In genomic region chr14:91918159-91918883, GRCh38 we compare ENCODE assay signal across 25 cellular contexts. TPM values are rescaled to one million over a fixed set of nuclear protein-coding genes. Genes with fewer than 3 reads are reported as not detected.
DNase-seq lines count a peak whose midpoint lies in the region; ATAC-seq, FAIRE-seq and TF ChIP-seq lines count a peak whose summit lies in the region.
"Had no signal": no experiment of that assay in that cellular context is flagged by ENCODE, and none has a peak within 500 bp of the region (broad histone marks: within the 10 kb centered on the region; RNA-seq: fewer than 3 reads in every experiment).

No MANE protein-coding gene starts in this region.

- H3K4me1 ChIP-seq in adrenal gland (replicated peaks in 1 of 2) (peaks cover 0 to 10% of the 10 kb centered on the region in 2 donors), right lobe of liver (peaks cover 0 to 8% (median 3%) of the 10 kb centered on the region in 4 donors), spleen (peaks cover 0 to 11% (median 0%) of the 10 kb centered on the region in 6 donors)
- H3K4me1 ChIP-seq: thyroid gland had no signal

- peak in 6 of 7 donors; percentile 29 to 70 (median 44) for DNase-seq in adrenal gland
- peak; percentile 59 for DNase-seq in fibroblast of villous mesenchyme (ENCODE audit: low read depth)
- DNase-seq in right lobe of liver: no peak
- no peak for DNase-seq in spleen
- no peak for DNase-seq in D721Med (ENCODE audit: insufficient read length, low spot score)
- DNase-seq in activated CD4-positive, CD25-positive, alpha-beta regulatory T cell treated with anti-CD3 and anti-CD28 coated beads, Interleukin-2, amount 50 U/mL, for 72 hours: no peak
- DNase-seq in NCI-H1417 treated with DMSO at 0.1 percent for 48 hours (lab: John Stamatoyannopoulos, UW): no peak
- DNase-seq in SW 1271 (lab: John Stamatoyannopoulos, UW): no peak
- DNase-seq: activated B cell treated with CpG ODN at 0.5 μM for 24 hours; activated CD8-positive, alpha-beta T cell treated with anti-CD3 and anti-CD28 coated beads, Interleukin-2, amount 10 ng/mL, durations not matched to agents 7 days and 5 days; activated T-cell treated with anti-CD3 and anti-CD28 coated beads, Interleukin-2, amount 50 U/mL, for 72 hours; GDM1; hippocampal formation; kidney glomerular epithelial cell; NCI-H1105; NCI-H69; occipital lobe; SIG-M5; stimulated activated CD4-positive, alpha-beta T cell treated with anti-CD3 and anti-CD28 coated beads, Interleukin-4, amount 100 ng/mL, for 4 hours; thyroid gland had no signal

- peak; percentile 55 to 74 (median 68) for ATAC-seq in right lobe of liver
- ATAC-seq: activated CD8-positive, alpha-beta T cell treated with anti-CD3 and anti-CD28 coated beads, Interleukin-2, amount 10 ng/mL, durations not matched to agents 7 days and 5 days; activated T-cell treated with anti-CD3 and anti-CD28 coated beads, Interleukin-2, amount 50 U/mL, for 72 hours; esophagus mucosa had no signal

- no peaks in the 10 kb centered on the region for H3K27me3 ChIP-seq in adrenal gland
- H3K27me3 ChIP-seq in right lobe of liver: no peaks in the 10 kb centered on the region
- no peaks in the 10 kb centered on the region for H3K27me3 ChIP-seq in spleen (replicated peaks in 1 of 7)
- H3K27me3 ChIP-seq: thyroid gland had no signal

- intact Hi-C loops in adrenal gland (cut with DNase I): no loop called here
- intact Hi-C loops in right lobe of liver (cut with DNase I): no loop called here
- intact Hi-C loops in spleen (cut with DNase I; ENCODE audit: low total_unique reads): no loop called here

- no peak for TF ChIP-seq POLR2A in adrenal gland (IDR thresholded peaks at IDR 0.05)
- no peak for TF ChIP-seq POLR2A in right lobe of liver (IDR thresholded peaks at IDR 0.05)
- TF ChIP-seq POLR2A in spleen (IDR thresholded peaks at IDR 0.05): no peak

- H3K36me3 ChIP-seq in adrenal gland (replicated peaks in 1 of 2) (no peaks in the 10 kb centered on the region), right lobe of liver (no peaks in the 10 kb centered on the region), spleen (peaks cover 0 to under 1% (median 0%) of the 10 kb centered on the region in 6 donors)
- H3K36me3 ChIP-seq: thyroid gland had no signal

- H3K9me3 ChIP-seq in adrenal gland (replicated peaks in 1 of 3): no peaks in the 10 kb centered on the region
- H3K9me3 ChIP-seq in right lobe of liver: no peaks in the 10 kb centered on the region
- no peaks in the 10 kb centered on the region for H3K9me3 ChIP-seq in spleen
- H3K9me3 ChIP-seq: thyroid gland had no signal

- H3K4me3 ChIP-seq in adrenal gland: no peak overlapping the region
- no peak overlapping the region for H3K4me3 ChIP-seq in fibroblast of villous mesenchyme (ENCODE audit: low read depth, low read length)
- H3K4me3 ChIP-seq in right lobe of liver: no peak overlapping the region
- no peak overlapping the region for H3K4me3 ChIP-seq in spleen
- H3K4me3 ChIP-seq: smooth muscle cell, thyroid gland had no signal

- WGBS in adrenal gland, 4 donors: 45 to 63% (median 51%) methylated on average over 5 of the region's 5 CpGs
- WGBS in right lobe of liver (ENCODE audit: insufficient coverage, low coverage, low lambda C conversion rate, missing lambda C conversion rate): 47% methylated on average over 4 of the region's 5 CpGs
- 64 to 84% (median 78%) methylated on average over 5 of the region's 5 CpGs for WGBS in spleen, 5 donors

- H3K27ac ChIP-seq in adrenal gland (peak overlapping the region in 1 of 5 donors; percentile 55), right lobe of liver (no peak overlapping the region), spleen (peak overlapping the region in 5 of 8 donors; percentile 44 to 71 (median 59))
- H3K27ac ChIP-seq: thyroid gland had no signal

- FAIRE-seq in D721Med (lab: Jason Lieb, UNC): no peak
- FAIRE-seq: GM12891, HTR-8/SVneo had no signal

- no peak for TF ChIP-seq CTCF in adrenal gland (IDR thresholded peaks at IDR 0.05)
- TF ChIP-seq CTCF in fibroblast of villous mesenchyme (IDR thresholded peaks at IDR 0.05; ENCODE audit: insufficient read depth, low read depth, low read length): no peak
- TF ChIP-seq CTCF in right lobe of liver (IDR thresholded peaks at IDR 0.05): no peak
- TF ChIP-seq CTCF in spleen (IDR thresholded peaks at IDR 0.05 in 8 of 11, conservative IDR thresholded peaks at IDR 0.05 in 3 of 11): no peak
- TF ChIP-seq CTCF in D721Med (IDR thresholded peaks at IDR 0.05; ENCODE audit: insufficient read depth, missing control alignments): no peak

RNA-seq across cellular contexts. Expression of gene FBLN5, which starts 29.2 kb away (rescaled TPM):
- total RNA-seq in adrenal gland (100 to 1,000 TPM in 6 of 8 donors, 10 to 100 TPM in 2; 65.3 to 389 (median 204) TPM), fibroblast of villous mesenchyme (77.7 and 85.0 TPM in 2 replicates), right lobe of liver (10 to 100 TPM in 5 of 6 experiments, 1 to 10 TPM in 1; 6.7 to 36.3 (median 17.8) TPM), spleen (100 to 1,000 TPM in 5 of 7 donors, 10 to 100 TPM in 2; 98.7 to 396 (median 225) TPM)
- polyA plus RNA-seq in adrenal gland (100 to 1,000 TPM in 2 of 3 donors, 10 to 100 TPM in 1; 85.8 to 119 (median 108) TPM), spleen (10 to 100 TPM; 26.4 to 61.9 (median 48.2) TPM)
- total RNA-seq: activated B cell treated with CpG ODN at 0.5 μM for 24 hours had no signal

RNA-seq across cellular contexts. Expression of gene TC2N, which starts 51.0 kb away (rescaled TPM):
- total RNA-seq in adrenal gland (10 to 100 TPM in 3 of 8 donors, 1 to 10 TPM in 5; 3.4 to 28.4 (median 5.9) TPM), fibroblast of villous mesenchyme (0.97 and 1.3 TPM in 2 replicates), right lobe of liver (1 to 10 TPM; 1.0 to 6.5 (median 4.3) TPM), spleen (10 to 100 TPM; 33.6 to 50.7 (median 41.6) TPM)
- polyA plus RNA-seq in adrenal gland (1 to 10 TPM; 1.9 to 3.8 (median 3.7) TPM), spleen (1 to 10 TPM; 5.3 to 7.0 (median 5.6) TPM)
- total RNA-seq: LHCN-M2 had no signal

Comparison
In these comparisons a context has a peak if more than half of its experiments do, and no peak if none do; other contexts are left out.
1. DNase-seq: peak in adrenal gland (6 of 7) and fibroblast of villous mesenchyme (single experiment); none in right lobe of liver (0 of 3), spleen (single experiment), D721Med (single experiment), activated CD4-positive, CD25-positive, alpha-beta regulatory T cell treated with anti-CD3 and anti-CD28 coated beads, Interleukin-2, amount 50 U/mL, for 72 hours (single experiment), NCI-H1417 treated with DMSO at 0.1 percent for 48 hours (single experiment) and SW 1271 (0 of 2).
2. H3K27ac ChIP-seq: peak in spleen (5 of 8); none in right lobe of liver (0 of 3).